In genomic region chr12:7847226-7847963, GRCh38 we compare ENCODE assay signal across 14 cellular contexts. TPM values are rescaled to one million over a fixed set of nuclear protein-coding genes. Genes with fewer than 3 reads are reported as not detected.
A peak's percentile ranks its signal among the peaks of the same experiment; 100 is the strongest.
DNase-seq lines count a peak whose midpoint lies in the region; ATAC-seq and TF ChIP-seq lines count a peak whose summit lies in the region.
"Not testable (repeated sequence)": the region's sequence is repeated elsewhere in the genome, so short reads cannot be mapped to it uniquely, and the experiment has no call there.
"Had no signal": no experiment of that assay in that cellular context is flagged by ENCODE, and none has a peak within 500 bp of the region (broad histone marks: within the 10 kb centered on the region; RNA-seq: fewer than 3 reads in every experiment).

No MANE protein-coding gene starts in this region.

- ATAC-seq in GM19351 (IDR thresholded peaks at IDR 0.05; ENCODE audit: unreplicated experiment) (peak; percentile 48), HG03175 (IDR thresholded peaks at IDR 0.05; ENCODE audit: unreplicated experiment) (peak; percentile 86), mucosa of descending colon (peak; percentile 42)
- not testable (repeated sequence) for ATAC-seq in T-helper 17 cell

- not testable (repeated sequence) for H3K4me1 Mint-ChIP-seq in T-helper 17 cell

- H3K9me3 ChIP-seq in BLaER1; T-helper 17 cell (ENCODE audit: control insufficient read depth, low read length, poor library complexity, severe bottlenecking); iPS-18a (ENCODE audit: control insufficient read depth, low read depth, low read length); mucosa of descending colon: not testable (repeated sequence)

- not testable (repeated sequence) for H4K20me1 ChIP-seq in BLaER1

- not testable (repeated sequence) for H3K36me3 Mint-ChIP-seq in T-helper 17 cell (ENCODE audit: low read depth)

- DNase-seq in T-helper 17 cell, mucosa of descending colon: not testable (repeated sequence)
- DNase-seq in dorsolateral prefrontal cortex (peak in 1 of 10 donors; percentile 18), retina (peak; percentile 23)

- peak overlapping the region; percentile 26; the same call in 1 of the 2 replicates for H3K4me2 ChIP-seq in BLaER1

- H3K27ac ChIP-seq in BLaER1 = not testable (repeated sequence)
- peak overlapping the region in 49 of 59 donors; percentile 10 to 82 (median 65) for H3K27ac ChIP-seq in dorsolateral prefrontal cortex
- peak overlapping the region; percentile 78 for H3K27ac ChIP-seq in iPS-18a (ENCODE audit: low read length)

- H3K9ac ChIP-seq in BLaER1 = not testable (repeated sequence)
- peak overlapping the region; percentile 32 for H3K9ac ChIP-seq in iPS-18a (ENCODE audit: low read length)

- H3K27ac Mint-ChIP-seq in T-helper 17 cell = peak overlapping the region; percentile 67

- intact Hi-C loops in dorsolateral prefrontal cortex (cut with DNase I); mucosa of descending colon (cut with DNase I, micrococcal nuclease): not testable (repeated sequence)

- H3K4me3 Mint-ChIP-seq in T-helper 17 cell = not testable (repeated sequence)

- H3K4me3 ChIP-seq in BLaER1; dorsolateral prefrontal cortex; iPS-18a (ENCODE audit: low read length); mucosa of descending colon: not testable (repeated sequence)

- peaks cover 53% of the 10 kb centered on the region for H3K27me3 Mint-ChIP-seq in T-helper 17 cell

- H3K4me1 ChIP-seq in BLaER1 (peaks cover 28% of the 10 kb centered on the region), iPS-18a (ENCODE audit: control insufficient read depth, low read depth, low read length) (peaks cover 36% of the 10 kb centered on the region)
- not testable (repeated sequence) for H3K4me1 ChIP-seq in mucosa of descending colon (ENCODE audit: low read depth)

- H3K27me3 ChIP-seq in BLaER1; dorsolateral prefrontal cortex; iPS-18a (ENCODE audit: control insufficient read depth, insufficient read depth, low read length): not testable (repeated sequence)

- H3K36me3 ChIP-seq in BLaER1; iPS-18a (ENCODE audit: control insufficient read depth, low read depth, low read length); mucosa of descending colon (ENCODE audit: low read depth): not testable (repeated sequence)

- not testable (repeated sequence) for TF ChIP-seq CTCF in dorsolateral prefrontal cortex (IDR thresholded peaks at IDR 0.05 in 54 of 56, conservative IDR thresholded peaks at IDR 0.05 in 2 of 56; ENCODE audit: low read depth in 1 of 56, partially characterized antibody in 56 of 56); mucosa of descending colon (IDR thresholded peaks at IDR 0.05)

RNA-seq across cellular contexts. Expression of gene SLC2A14, which starts 25.3 kb away (rescaled TPM):
- total RNA-seq in T-helper 17 cell (1 to 10 TPM in 1 of 2 donors, under 1 TPM in 1; 0.17 to 6.4 TPM), dorsolateral prefrontal cortex (1 to 10 TPM in 37 of 120 experiments, under 1 TPM in 42, not detected in 41; 0.18 to 7.4 (median 0.71) TPM), mucosa of descending colon (under 1 TPM; 0.41 to 0.81 (median 0.47) TPM)
- total RNA-seq: A172, Calu3, vagina had no signal

RNA-seq across cellular contexts. Expression of gene NANOG, which starts 58.2 kb away (rescaled TPM):
- total RNA-seq in T-helper 17 cell (not detected), dorsolateral prefrontal cortex (1 to 10 TPM in 50 of 120 experiments, under 1 TPM in 54, not detected in 16; 0.08 to 2.9 (median 0.93) TPM), mucosa of descending colon (under 1 TPM in 1 of 3 donors, not detected in 2; 0.64 TPM)
- total RNA-seq: A172; activated naive CD4-positive, alpha-beta T cell treated with anti-CD3 and anti-CD28 coated beads for 36 hours; Calu3; fibroblast of villous mesenchyme; PC-9 had no signal
